ENCODE assay signal across 16 cellular contexts in the genomic region with DNA sequence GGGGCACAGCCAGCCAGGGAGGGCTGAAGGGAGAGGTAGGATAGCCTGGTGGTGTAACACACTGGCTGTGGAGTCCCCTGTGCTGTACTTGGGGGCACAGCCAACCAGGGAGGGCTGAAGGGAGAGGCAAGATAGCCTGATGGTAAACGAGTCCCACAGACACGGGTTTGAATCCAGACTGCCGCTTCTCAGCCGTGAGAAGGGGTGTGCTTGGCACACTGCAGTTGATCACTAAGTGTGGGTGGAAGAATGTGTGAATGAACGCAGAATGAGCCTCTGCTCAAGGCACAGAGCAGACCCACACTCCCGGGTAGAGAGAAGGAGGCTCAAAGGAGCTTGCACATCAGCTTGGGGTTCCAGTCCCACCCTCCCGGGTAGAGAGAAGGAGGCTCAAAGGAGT.
A peak's percentile ranks its signal among the peaks of the same experiment; 100 is the strongest.
DNase-seq lines count a peak whose midpoint lies in the region; ATAC-seq, FAIRE-seq and TF ChIP-seq lines count a peak whose summit lies in the region.
"Had no signal": no experiment of that assay in that cellular context is flagged by ENCODE, and none has a peak within 500 bp of the region (broad histone marks: within the 10 kb centered on the region; RNA-seq: fewer than 3 reads in every experiment).

No MANE protein-coding gene starts in this region.

- WGBS in trophoblast cell (ENCODE audit: extremely low coverage, insufficient coverage, insufficient read length): no CpG with 5 or more reads among the region's 7 CpGs

- CTCF ChIA-PET in PC-9 (lab: Charles Lee): no interaction called here

- H3K4ac ChIP-seq in trophoblast cell (ENCODE audit: low read depth, low read length): no peak overlapping the region

- TF ChIP-seq CTCF in PC-9 (conservative IDR thresholded peaks at IDR 0.05) (no peak), kidney (IDR thresholded peaks at IDR 0.05; ENCODE audit: borderline replicate concordance, extremely low read depth, insufficient read depth) (no peak)

- no peak overlapping the region for H2BK120ac ChIP-seq in trophoblast cell (ENCODE audit: insufficient read depth, low read length, poor library complexity)

- H3K9me3 Mint-ChIP-seq in immature natural killer cell: no peaks in the 10 kb centered on the region

- H4K20me1 ChIP-seq in PC-9 (ENCODE audit: insufficient read depth): no peaks in the 10 kb centered on the region
- H4K20me1 ChIP-seq: BLaER1 had no signal

- no TSS peak for BruUV-seq in PC-9 (replicated peaks; lab: Mats Ljungman, UMichigan)

- H3K14ac ChIP-seq in trophoblast cell (ENCODE audit: low read length): no peak overlapping the region

- DNase-seq in left cardiac atrium (peak; percentile 2), cardiac septum (ENCODE audit: low spot score) (no peak), PC-9 (no peak), kidney (peak; percentile 45), trophoblast cell (no peak), immature natural killer cell (no peak), NK-92 (lab: John Stamatoyannopoulos, UW; ENCODE audit: unreplicated experiment) (no peak)
- DNase-seq: 8988T; AML-193; CD4-positive, CD25-positive, alpha-beta regulatory T cell; DMS53; GF-D8; H7 had no signal

- H3K9ac ChIP-seq in kidney (ENCODE audit: low read length in 2 of 2) (no peak overlapping the region), trophoblast cell (ENCODE audit: low read length) (no peak overlapping the region)
- H3K9ac ChIP-seq: BLaER1 had no signal

- H3K36me3 ChIP-seq in PC-9 (ENCODE audit: low read depth) (peaks cover 16% of the 10 kb centered on the region), kidney (ENCODE audit: control insufficient read depth in 1 of 2, insufficient read depth in 2 of 2, low read length in 2 of 2) (peaks cover 3 to 5% of the 10 kb centered on the region in 2 donors), trophoblast cell (ENCODE audit: control insufficient read depth in 1 of 2, insufficient read depth in 2 of 2, low read length in 2 of 2) (peaks cover 30 to 33% of the 10 kb centered on the region in 2 experiments)

- no peak overlapping the region for H2BK12ac ChIP-seq in trophoblast cell (ENCODE audit: low read length)

- H3K9me3 ChIP-seq in PC-9 (ENCODE audit: insufficient read depth, low read depth): no peaks in the 10 kb centered on the region
- no peaks in the 10 kb centered on the region for H3K9me3 ChIP-seq in kidney (ENCODE audit: control insufficient read depth in 1 of 2, low read length in 2 of 2)
- peaks cover 6% of the 10 kb centered on the region for H3K9me3 ChIP-seq in trophoblast cell (ENCODE audit: insufficient read depth, low read depth, low read length)

- H3K27ac ChIP-seq in PC-9 (peak overlapping the region; percentile 76; the same call in 1 of the 2 replicates), kidney (ENCODE audit: low read depth in 2 of 2, low read length in 2 of 2) (no peak overlapping the region), trophoblast cell (ENCODE audit: low read depth, low read length) (no peak overlapping the region)
- H3K27ac ChIP-seq: BLaER1 had no signal

- H3K4me2 ChIP-seq in PC-9 (peak overlapping the region; percentile 13; the same call in 1 of the 2 replicates), trophoblast cell (ENCODE audit: low read length) (no peak overlapping the region)
- H3K4me2 ChIP-seq: BLaER1, GM23338 had no signal

- POLR2A ChIA-PET in PC-9 (lab: Charles Lee; ENCODE audit: unreplicated experiment): no interaction called here

- H3K9me2 ChIP-seq in PC-9 (ENCODE audit: insufficient read depth): no peaks in the 10 kb centered on the region

- H4K12ac ChIP-seq in trophoblast cell (ENCODE audit: low read depth, low read length): no peak overlapping the region

- H3K79me1 ChIP-seq in trophoblast cell (ENCODE audit: low read length): peaks cover 10% of the 10 kb centered on the region

- no peak overlapping the region for H3K18ac ChIP-seq in trophoblast cell (ENCODE audit: low read length)

- H2AFZ ChIP-seq in PC-9: no peak overlapping the region
- H2AFZ ChIP-seq in trophoblast cell (ENCODE audit: insufficient read depth, low read length, poor library complexity): no peak overlapping the region
- H2AFZ ChIP-seq: GM23338 had no signal

- no peak overlapping the region for H2BK5ac ChIP-seq in trophoblast cell (ENCODE audit: low read depth, low read length, poor library complexity)

- no peak for ATAC-seq in left cardiac atrium
- ATAC-seq: GM23338 had no signal

- H3F3A ChIP-seq in PC-9 (ENCODE audit: insufficient read depth, low read depth): peaks cover 26% of the 10 kb centered on the region

- H3K79me2 ChIP-seq in PC-9 (ENCODE audit: low read depth) (no peaks in the 10 kb centered on the region), trophoblast cell (ENCODE audit: control insufficient read depth, insufficient read depth, low read length, poor library complexity) (no peaks in the 10 kb centered on the region)

- H3K27me3 ChIP-seq in PC-9 (ENCODE audit: insufficient read depth, low read depth) (no peaks in the 10 kb centered on the region), trophoblast cell (ENCODE audit: insufficient read depth, low read length) (no peaks in the 10 kb centered on the region)
- H3K27me3 ChIP-seq: BLaER1 had no signal

- H4K8ac ChIP-seq in trophoblast cell (ENCODE audit: low read depth, low read length): no peak overlapping the region

- no peaks in the 10 kb centered on the region for H3K4me1 Mint-ChIP-seq in immature natural killer cell
- H3K4me1 Mint-ChIP-seq: CD4-positive, CD25-positive, alpha-beta regulatory T cell; GM23338 had no signal

- H2AK5ac ChIP-seq in trophoblast cell (ENCODE audit: low read length): no peak overlapping the region

- no peak overlapping the region for H3K4me3 Mint-ChIP-seq in immature natural killer cell
- H3K4me3 Mint-ChIP-seq: CD4-positive, CD25-positive, alpha-beta regulatory T cell; GM23338 had no signal

- H3K23ac ChIP-seq in trophoblast cell (ENCODE audit: low read length): no peak overlapping the region

- H3K4me1 ChIP-seq in PC-9 (replicated peaks; ENCODE audit: insufficient read depth) (peaks cover 22% of the 10 kb centered on the region), kidney (ENCODE audit: control insufficient read depth in 1 of 2, insufficient read depth in 1 of 2, low read depth in 1 of 2, low read length in 2 of 2) (no peaks in the 10 kb centered on the region), trophoblast cell (ENCODE audit: control insufficient read depth in 1 of 2, insufficient read depth in 2 of 2, low read length in 2 of 2) (peaks cover 19 to 20% of the 10 kb centered on the region in 2 experiments)
- H3K4me1 ChIP-seq: BLaER1 had no signal

- intact Hi-C loops in left cardiac atrium (cut with DNase I) (no loop called here), cardiac septum (cut with DNase I) (no loop called here), PC-9 (cut with micrococcal nuclease; ENCODE audit: unreplicated experiment) (no loop called here), kidney (cut with DNase I) (no loop called here)

- H3K4me3 ChIP-seq in PC-9: no peak overlapping the region
- H3K4me3 ChIP-seq in kidney (ENCODE audit: low read length in 2 of 2): no peak overlapping the region
- H3K4me3 ChIP-seq in trophoblast cell (ENCODE audit: low read depth, low read length): peak overlapping the region; percentile 47
- H3K4me3 ChIP-seq: BLaER1, GM23338 had no signal

- H3K36me3 Mint-ChIP-seq in immature natural killer cell: peaks cover 20 to 33% (median 33%) of the 10 kb centered on the region in 3 donors

- no peaks in the 10 kb centered on the region for H3K27me3 Mint-ChIP-seq in immature natural killer cell (ENCODE audit: low read depth in 3 of 3)
- H3K27me3 Mint-ChIP-seq: CD4-positive, CD25-positive, alpha-beta regulatory T cell had no signal

- peak overlapping the region in 1 of 6 donors; percentile 12 for H3K27ac Mint-ChIP-seq in immature natural killer cell
- H3K27ac Mint-ChIP-seq: GM23338 had no signal

- H4K91ac ChIP-seq in trophoblast cell (ENCODE audit: low read depth, low read length): no peak overlapping the region

- FAIRE-seq in kidney (lab: Jason Lieb, UNC): no peak
- FAIRE-seq: GM18507 had no signal

Comparison
In these comparisons a context has a peak if more than half of its experiments do, and no peak if none do; other contexts are left out.
1. DNase-seq: peak in left cardiac atrium (single experiment) and kidney (single experiment); none in cardiac septum (single experiment), PC-9 (0 of 2), trophoblast cell (0 of 2), immature natural killer cell (0 of 3) and NK-92 (single experiment).